In genomic region chr12:70617450-70617849, GRCh38 we compare ENCODE assay signal across 28 cellular contexts.
"Had no signal": no experiment of that assay in that cellular context is flagged by ENCODE, and none has a peak within 500 bp of the region (broad histone marks: within the 10 kb centered on the region; RNA-seq: fewer than 3 reads in every experiment).

No MANE protein-coding gene starts in this region.

- H3K4me3 Mint-ChIP-seq: central memory CD8-positive, alpha-beta T cell; naive B cell; natural killer cell treated with Interleukin-12 subunit alpha and Interleukin-12 subunit beta and Interleukin-15 and Interleukin-18, amount 100 ng/mL, for 72 hours; neural crest cell; stimulated activated effector memory CD8-positive, alpha-beta T cell treated with anti-CD3 and anti-CD28 coated beads, Interleukin-12 subunit alpha, Interleukin-12 subunit beta, amount 100 ng/mL, for 72 hours had no signal

- H2AFZ ChIP-seq: parathyroid adenoma had no signal

- H3K4me1 Mint-ChIP-seq: central memory CD8-positive, alpha-beta T cell; naive B cell; stimulated activated effector memory CD8-positive, alpha-beta T cell treated with anti-CD3 and anti-CD28 coated beads, Interleukin-12 subunit alpha, Interleukin-12 subunit beta, amount 100 ng/mL, for 72 hours had no signal

- H3K36me3 Mint-ChIP-seq: naive B cell; natural killer cell treated with Interleukin-12 subunit alpha and Interleukin-12 subunit beta and Interleukin-15 and Interleukin-18, amount 100 ng/mL, for 72 hours; stimulated activated effector memory CD8-positive, alpha-beta T cell treated with anti-CD3 and anti-CD28 coated beads, Interleukin-12 subunit alpha, Interleukin-12 subunit beta, amount 100 ng/mL, for 72 hours had no signal

- H3K79me2 ChIP-seq: parathyroid adenoma had no signal

- H3K4me3 ChIP-seq: dorsolateral prefrontal cortex, esophagus muscularis mucosa, gastroesophageal sphincter, lower lobe of right lung, mucosa of descending colon, smooth muscle cell, stomach, thyroid gland, vagina had no signal

- H3K36me3 ChIP-seq: gastroesophageal sphincter, lower lobe of right lung, stomach, thyroid gland, vagina had no signal

- ATAC-seq: foreskin keratinocyte; gastroesophageal sphincter; left cardiac atrium; left ventricle myocardium superior; lower lobe of right lung; mucosa of descending colon; natural killer cell treated with Interleukin-12 subunit alpha and Interleukin-12 subunit beta and Interleukin-15 and Interleukin-18, amount 100 ng/mL, for 72 hours; sciatic nerve; stimulated activated effector memory CD8-positive, alpha-beta T cell treated with anti-CD3 and anti-CD28 coated beads, Interleukin-12 subunit alpha, Interleukin-12 subunit beta, amount 100 ng/mL, for 72 hours had no signal

- H3K27ac ChIP-seq: dorsolateral prefrontal cortex, esophagus muscularis mucosa, foreskin keratinocyte, gastroesophageal sphincter, lower lobe of right lung, parathyroid adenoma, stomach, thyroid gland, vagina had no signal

- H3K4me2 ChIP-seq: smooth muscle cell had no signal

- H3K9ac ChIP-seq: parathyroid adenoma had no signal

- H3K27ac Mint-ChIP-seq: naive B cell; natural killer cell treated with Interleukin-12 subunit alpha and Interleukin-12 subunit beta and Interleukin-15 and Interleukin-18, amount 100 ng/mL, for 72 hours; progenitor cell of endocrine pancreas; stimulated activated effector memory CD8-positive, alpha-beta T cell treated with anti-CD3 and anti-CD28 coated beads, Interleukin-12 subunit alpha, Interleukin-12 subunit beta, amount 100 ng/mL, for 72 hours had no signal

- H3K9me3 ChIP-seq: esophagus muscularis mucosa, gastroesophageal sphincter, lower lobe of right lung, mucosa of descending colon, stomach, thyroid gland, vagina had no signal

- FAIRE-seq: endothelial cell of umbilical vein had no signal

- H3K9me3 Mint-ChIP-seq: central memory CD8-positive, alpha-beta T cell; natural killer cell treated with Interleukin-12 subunit alpha and Interleukin-12 subunit beta and Interleukin-15 and Interleukin-18, amount 100 ng/mL, for 72 hours; neural crest cell; stimulated activated effector memory CD8-positive, alpha-beta T cell treated with anti-CD3 and anti-CD28 coated beads, Interleukin-12 subunit alpha, Interleukin-12 subunit beta, amount 100 ng/mL, for 72 hours had no signal

- H3K4me1 ChIP-seq: foreskin keratinocyte, gastroesophageal sphincter, lower lobe of right lung, parathyroid adenoma, thyroid gland, vagina had no signal

- DNase-seq: cortex of kidney; dorsolateral prefrontal cortex; effector CD4-positive, alpha-beta T cell; foreskin keratinocyte; hypothalamus; left cardiac atrium; left ventricle myocardium superior; lower lobe of right lung; mucosa of descending colon; naive B cell; stimulated activated CD4-positive, alpha-beta T cell treated with anti-CD3 and anti-CD28 coated beads, Interleukin-2, amount 100 ng/mL, for 24 hours; stimulated activated CD4-positive, alpha-beta T cell treated with anti-CD3 and anti-CD28 coated beads, Interleukin-4, amount 100 ng/mL, for 24 hours; stimulated activated naive CD4-positive, alpha-beta T cell treated with Interleukin-2 at 50 U/mL for 16 hours; stomach; thyroid gland; trophoblast cell had no signal

- H3K27me3 ChIP-seq: dorsolateral prefrontal cortex, esophagus muscularis mucosa, foreskin keratinocyte, gastroesophageal sphincter, thyroid gland, vagina had no signal
